Comparison of ENCODE assay signal across 8 cellular contexts in genomic region chr1:26306290-26307221, GRCh38. TPM values are rescaled to one million over a fixed set of nuclear protein-coding genes. Genes with fewer than 3 reads are reported as not detected.
A peak's percentile ranks its signal among the peaks of the same experiment; 100 is the strongest.
DNase-seq lines count a peak whose midpoint lies in the region; ATAC-seq lines count a peak whose summit lies in the region.

UBXN11 (minus strand) TSS chr1:26306636; CDS start chr1:26302883, 3,753 bp downstream.

- H3K9me3 ChIP-seq in effector memory CD4-positive, alpha-beta T cell (ENCODE audit: control insufficient read depth, low read length) = no peaks in the 10 kb centered on the region

- H3K36me3 Mint-ChIP-seq in memory B cell = no peaks in the 10 kb centered on the region

- no peaks in the 10 kb centered on the region for H3K36me3 ChIP-seq in effector memory CD4-positive, alpha-beta T cell (ENCODE audit: control insufficient read depth, insufficient read depth, low read length)

- peak; percentile 96 for ATAC-seq in GM21360 (IDR thresholded peaks at IDR 0.05; ENCODE audit: unreplicated experiment)
- peak; percentile 99 for ATAC-seq in memory B cell (ENCODE audit: low read depth)

- H3K4me3 Mint-ChIP-seq in memory B cell = peak within 1 kb of the TSS; percentile 97

- peaks cover 16% of the 10 kb centered on the region for H3K4me1 ChIP-seq in effector memory CD4-positive, alpha-beta T cell (ENCODE audit: control insufficient read depth, insufficient read depth, low read length, poor library complexity, severe bottlenecking)

- H3K4me3 ChIP-seq in effector memory CD4-positive, alpha-beta T cell (ENCODE audit: insufficient read depth, low read depth, low read length, poor library complexity, severe bottlenecking) = peak within 1 kb of the TSS; percentile 71

- no peaks in the 10 kb centered on the region for H3K27me3 ChIP-seq in effector memory CD4-positive, alpha-beta T cell (replicated peaks; ENCODE audit: control insufficient read depth, insufficient read depth, low read length, poor library complexity, severe bottlenecking)

- DNase-seq in COLO829 (ENCODE audit: low spot score) = peak; percentile 98
- DNase-seq in HT-29 (ENCODE audit: low spot score) = peak; percentile 97
- peak; percentile 95 for DNase-seq in NK-92 treated with Interleukin-12 subunit alpha and Interleukin-12 subunit beta, amount 100 ng/mL, for 24 hours (lab: John Stamatoyannopoulos, UW)
- peak; percentile 77 to 78 for DNase-seq in activated CD8-positive, alpha-beta memory T cell treated with anti-CD3 and anti-CD28 coated beads for 1 hour (ENCODE audit: extremely low read depth in 1 of 2, low read depth in 1 of 2)
- DNase-seq in effector memory CD4-positive, alpha-beta T cell = peak; percentile 87 to 92 (median 88)
- DNase-seq in memory B cell (ENCODE audit: low spot score in 2 of 2) = peak; percentile 81 to 82
- DNase-seq in stimulated activated CD8-positive, alpha-beta memory T cell treated with anti-CD3 and anti-CD28 coated beads, Interleukin-12 subunit alpha, Interleukin-12 subunit beta, amount 100 ng/mL, for 1 hour (ENCODE audit: low read depth) = peak; percentile 88

- H3K27ac ChIP-seq in effector memory CD4-positive, alpha-beta T cell (ENCODE audit: insufficient read depth, low read length, poor library complexity, severe bottlenecking) = peak within 1 kb of the TSS; percentile 76

- H3K27ac Mint-ChIP-seq in memory B cell = peak within 1 kb of the TSS; percentile 96

- H3K27me3 Mint-ChIP-seq in memory B cell = no peaks in the 10 kb centered on the region

- H3K9me3 Mint-ChIP-seq in memory B cell = no peaks in the 10 kb centered on the region

- peaks cover 21% of the 10 kb centered on the region for H3K4me1 Mint-ChIP-seq in memory B cell

RNA-seq across cellular contexts. Expression of gene UBXN11, which starts in this region (rescaled TPM):
- total RNA-seq in HT-29 (2014; rRNA removed; shearing (Covaris generic)) = 22.0 and 26.8 TPM in 2 replicates

Comparison
In these comparisons a context has a peak if more than half of its experiments do, and no peak if none do; other contexts are left out.
1. Peak in every context shown above with its lines: DNase-seq, ATAC-seq, H3K4me3 ChIP-seq and H3K27ac ChIP-seq.